Comparison of ENCODE assay signal across 9 cellular contexts in genomic region chr20:61120595-61121515, GRCh38.
DNase-seq lines count a peak whose midpoint lies in the region; ATAC-seq and TF ChIP-seq lines count a peak whose summit lies in the region.
"Had no signal": no experiment of that assay in that cellular context is flagged by ENCODE, and none has a peak within 500 bp of the region (broad histone marks: within the 10 kb centered on the region; RNA-seq: fewer than 3 reads in every experiment).

No MANE protein-coding gene starts in this region.

- H3K4me2 ChIP-seq in MM.1S (ENCODE audit: low read depth, low read length) = peak overlapping the region; percentile 30; the same call in 1 of the 2 replicates

- no peaks in the 10 kb centered on the region for H3K4me1 ChIP-seq in MM.1S (ENCODE audit: low read length)
- H3K4me1 ChIP-seq in SJSA1 (replicated peaks) = peaks cover 18% of the 10 kb centered on the region
- H3K4me1 ChIP-seq in lower lobe of right lung = no peaks in the 10 kb centered on the region

- no peak overlapping the region for H3K27ac ChIP-seq in MM.1S (ENCODE audit: low read length)
- no peak overlapping the region for H3K27ac ChIP-seq in SJSA1
- H3K27ac ChIP-seq in lower lobe of right lung = no peak overlapping the region
- H3K27ac ChIP-seq: neutrophil had no signal

- no peaks in the 10 kb centered on the region for H3K9me2 ChIP-seq in MM.1S (replicated peaks; ENCODE audit: insufficient read depth, low read length)

- H3K4me3 ChIP-seq in MM.1S (ENCODE audit: low read length) = no peak overlapping the region
- no peak overlapping the region for H3K4me3 ChIP-seq in SJSA1
- no peak overlapping the region for H3K4me3 ChIP-seq in lower lobe of right lung

- TF ChIP-seq CTCF in MM.1S (IDR thresholded peaks at IDR 0.05; ENCODE audit: low read length) = peak; percentile 63
- peak; percentile 52 for TF ChIP-seq CTCF in lower lobe of right lung (IDR thresholded peaks at IDR 0.05)

- no peak for TF ChIP-seq POLR2A in GM18505 (IDR thresholded peaks at IDR 0.05; ENCODE audit: borderline replicate concordance, extremely low read depth, insufficient read depth, insufficient read length)

- no peak overlapping the region for H3K9ac ChIP-seq in MM.1S (ENCODE audit: low read length)

- peaks cover 8% of the 10 kb centered on the region for H3K4me1 Mint-ChIP-seq in stimulated activated naive CD8-positive, alpha-beta T cell treated with anti-CD3 and anti-CD28 coated beads, Interleukin-15, amount 100 ng/mL, for 72 hours

- H3K36me3 ChIP-seq in MM.1S (replicated peaks; ENCODE audit: insufficient read depth, low read length) (no peaks in the 10 kb centered on the region), SJSA1 (no peaks in the 10 kb centered on the region), lower lobe of right lung (no peaks in the 10 kb centered on the region)
- H3K36me3 ChIP-seq: neutrophil had no signal

- H3K27ac Mint-ChIP-seq in stimulated activated naive CD8-positive, alpha-beta T cell treated with anti-CD3 and anti-CD28 coated beads, Interleukin-15, amount 100 ng/mL, for 72 hours = peak overlapping the region in 1 of 2 donors; percentile 74

- peaks cover 25% of the 10 kb centered on the region for H3K27me3 Mint-ChIP-seq in stimulated activated naive CD8-positive, alpha-beta T cell treated with anti-CD3 and anti-CD28 coated beads, Interleukin-15, amount 100 ng/mL, for 72 hours

- H3K79me2 ChIP-seq in MM.1S (ENCODE audit: low read length) = no peaks in the 10 kb centered on the region

- H4K20me1 ChIP-seq in MM.1S (ENCODE audit: insufficient read depth, low read length) = no peaks in the 10 kb centered on the region

- intact Hi-C loops in lower lobe of right lung (cut with DNase I) = no loop called here

- no peaks in the 10 kb centered on the region for H3F3A ChIP-seq in MM.1S (ENCODE audit: insufficient read depth, low read length)

- H2AFZ ChIP-seq in MM.1S (ENCODE audit: low read length) = no peak overlapping the region

- H3K9me3 ChIP-seq in MM.1S (replicated peaks; ENCODE audit: insufficient read depth, low read length) (no peaks in the 10 kb centered on the region), SJSA1 (replicated peaks) (no peaks in the 10 kb centered on the region), lower lobe of right lung (no peaks in the 10 kb centered on the region)
- H3K9me3 ChIP-seq: neutrophil had no signal

- ATAC-seq in lower lobe of right lung (peak; percentile 54 to 66), GM18505 (IDR thresholded peaks at IDR 0.05; ENCODE audit: unreplicated experiment) (no peak)
- peak; percentile 74 for ATAC-seq in stimulated activated naive CD8-positive, alpha-beta T cell treated with anti-CD3 and anti-CD28 coated beads, Interleukin-15, amount 100 ng/mL, for 72 hours

- DNase-seq in DMS153 (lab: John Stamatoyannopoulos, UW) (peak; percentile 41), MM.1S (peak; percentile 64), SJSA1 (ENCODE audit: low read depth in 1 of 2, low spot score in 2 of 2) (peak; percentile 38 to 58), cerebellar cortex (ENCODE audit: low spot score) (peak; percentile 29), lower lobe of right lung (no peak), cerebellar nuclear complex (lab: John Stamatoyannopoulos, UW) (no peak)
- peak; percentile 30 to 35 for DNase-seq in stimulated activated naive CD8-positive, alpha-beta T cell treated with anti-CD3 and anti-CD28 coated beads, Interleukin-15, amount 100 ng/mL, for 72 hours

- H3K9me3 Mint-ChIP-seq in stimulated activated naive CD8-positive, alpha-beta T cell treated with anti-CD3 and anti-CD28 coated beads, Interleukin-15, amount 100 ng/mL, for 72 hours = no peaks in the 10 kb centered on the region

- H3K4me3 Mint-ChIP-seq in stimulated activated naive CD8-positive, alpha-beta T cell treated with anti-CD3 and anti-CD28 coated beads, Interleukin-15, amount 100 ng/mL, for 72 hours = no peak overlapping the region

- peaks cover 41% of the 10 kb centered on the region for H3K27me3 ChIP-seq in MM.1S (replicated peaks; ENCODE audit: insufficient read depth, low read length)
- no peaks in the 10 kb centered on the region for H3K27me3 ChIP-seq in SJSA1 (replicated peaks)
- no peaks in the 10 kb centered on the region for H3K27me3 ChIP-seq in lower lobe of right lung (ENCODE audit: low read depth)

Comparison
In these comparisons a context has a peak if more than half of its experiments do, and no peak if none do; other contexts are left out.
1. DNase-seq: peak in DMS153 (single experiment), MM.1S (single experiment), SJSA1 (2 of 2), cerebellar cortex (single experiment) and stimulated activated naive CD8-positive, alpha-beta T cell treated with anti-CD3 and anti-CD28 coated beads, Interleukin-15, amount 100 ng/mL, for 72 hours (2 of 2); none in lower lobe of right lung (single experiment) and cerebellar nuclear complex (0 of 2).